Comparison of ENCODE assay signal across 1 cellular context in genomic region chr1:43552059-43552742, GRCh38.
TF ChIP-seq lines count a peak whose summit lies in the region.

No MANE protein-coding gene starts in this region.

TF ChIP-seq in IMR-90, 13 proteins besides CTCF, POLR2A, EP300 and RAD21:
- TF ChIP-seq MAZ (IDR thresholded peaks at IDR 0.05; ENCODE audit: borderline replicate concordance, low read depth, low read length) (no peak), FOS (IDR thresholded peaks at IDR 0.05; ENCODE audit: low read depth, low read length) (no peak), RCOR1 (IDR thresholded peaks at IDR 0.05; ENCODE audit: insufficient replicate concordance, low read length) (no peak), SMC3 (IDR thresholded peaks at IDR 0.05; ENCODE audit: low read depth, low read length) (no peak), NFE2L2 (IDR thresholded peaks at IDR 0.05; ENCODE audit: low read depth, low read length) (no peak), MAFK (IDR thresholded peaks at IDR 0.05; ENCODE audit: low read depth, low read length) (no peak), BHLHE40 (IDR thresholded peaks at IDR 0.05; ENCODE audit: low read depth, low read length) (no peak), RFX5 (IDR thresholded peaks at IDR 0.05; ENCODE audit: low read depth, low read length) (no peak), CEBPB (IDR thresholded peaks at IDR 0.05; ENCODE audit: low read depth, low read length) (no peak), CHD1 (IDR thresholded peaks at IDR 0.05; ENCODE audit: low read depth, low read length) (no peak)
- TF ChIP-seq, protein P1, sequence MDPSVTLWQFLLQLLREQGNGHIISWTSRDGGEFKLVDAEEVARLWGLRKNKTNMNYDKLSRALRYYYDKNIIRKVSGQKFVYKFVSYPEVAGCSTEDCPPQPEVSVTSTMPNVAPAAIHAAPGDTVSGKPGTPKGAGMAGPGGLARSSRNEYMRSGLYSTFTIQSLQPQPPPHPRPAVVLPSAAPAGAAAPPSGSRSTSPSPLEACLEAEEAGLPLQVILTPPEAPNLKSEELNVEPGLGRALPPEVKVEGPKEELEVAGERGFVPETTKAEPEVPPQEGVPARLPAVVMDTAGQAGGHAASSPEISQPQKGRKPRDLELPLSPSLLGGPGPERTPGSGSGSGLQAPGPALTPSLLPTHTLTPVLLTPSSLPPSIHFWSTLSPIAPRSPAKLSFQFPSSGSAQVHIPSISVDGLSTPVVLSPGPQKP (IDR thresholded peaks at IDR 0.05; ENCODE audit: borderline replicate concordance, low read depth, low read length) = no peak
